8 cellular contexts compared by ENCODE assay signal in genomic region chr2:105337122-105338019, GRCh38. TPM values are rescaled to one million over a fixed set of nuclear protein-coding genes. Genes with fewer than 3 reads are reported as not detected.
A peak's percentile ranks its signal among the peaks of the same experiment; 100 is the strongest.
DNase-seq lines count a peak whose midpoint lies in the region; ATAC-seq and TF ChIP-seq lines count a peak whose summit lies in the region.

Gene C2orf49, plus strand, starts transcription at chr2:105337540. Its CDS starts 48 bp downstream, at chr2:105337588.

- peak; percentile 77 for ATAC-seq in HG03457 (IDR thresholded peaks at IDR 0.05; ENCODE audit: unreplicated experiment)

- H3K4me3 ChIP-seq in BJ (ENCODE audit: low read depth, low read length) (peak within 1 kb of the TSS; percentile 66), colonic mucosa (peak within 1 kb of the TSS; percentile 80)

- H3K27ac ChIP-seq in colonic mucosa (peak within 1 kb of the TSS; percentile 77), layer of hippocampus (ENCODE audit: low read depth, low read length) (peak within 1 kb of the TSS; percentile 95)

- no peak for TF ChIP-seq CTCF in BJ (IDR thresholded peaks at IDR 0.05; ENCODE audit: insufficient read depth, low read depth, low read length)
- TF ChIP-seq CTCF in colonic mucosa (IDR thresholded peaks at IDR 0.05), result no peak

- no peaks in the 10 kb centered on the region for H3K27me3 ChIP-seq in BJ (ENCODE audit: control insufficient read depth, insufficient read depth, low read length)
- H3K27me3 ChIP-seq in colonic mucosa, result no peaks in the 10 kb centered on the region
- H3K27me3 ChIP-seq in layer of hippocampus (ENCODE audit: control insufficient read depth, insufficient read depth, low read length), result no peaks in the 10 kb centered on the region

- peak within 1 kb of the TSS; percentile 68 to 92 for H3K9ac ChIP-seq in colonic mucosa (ENCODE audit: low read depth in 2 of 2, low read length in 2 of 2)

- H3K9me3 ChIP-seq in colonic mucosa, result no peaks in the 10 kb centered on the region

- CTCF ChIA-PET in BJ (lab: Yijun Ruan, JAX), result interaction anchor here (0.6 to 1.4 kb wide), 5 partner anchors 9 to 240 kb away, joined by 3 to 4 read pairs (median 3); no protein-coding TSS in a partner anchor

- POLR2A ChIA-PET in BJ (lab: Charles Lee), result no interaction called here

- H3K36me3 ChIP-seq in BJ (ENCODE audit: control insufficient read depth, insufficient read depth, low read length) (no peaks in the 10 kb centered on the region; the same call in 1 of the 2 replicates), colonic mucosa (no peaks in the 10 kb centered on the region)

- DNase-seq in BJ (ENCODE audit: low read depth) (no peak), GM19240 (ENCODE audit: insufficient read length, low spot score) (peak; percentile 48), NCI-H524 treated with DMSO at 0.1 percent for 48 hours (lab: John Stamatoyannopoulos, UW) (peak; percentile 31), colonic mucosa (peak; percentile 90)
- DNase-seq in activated CD4-positive, alpha-beta T cell treated with anti-CD3 and anti-CD28 coated beads for 4 hours, result peak; percentile 88
- peak; percentile 79 to 83 for DNase-seq in stimulated activated CD4-positive, alpha-beta T cell treated with anti-CD3 and anti-CD28 coated beads, Interleukin-1b, Interleukin-23, amount 100 ng/mL, for 4 hours (ENCODE audit: low read depth in 2 of 2)

- intact Hi-C loops in colonic mucosa (cut with DNase I), result no loop called here

- peaks cover 10% of the 10 kb centered on the region for H3K4me1 ChIP-seq in colonic mucosa

RNA-seq across cellular contexts. Expression of gene C2orf49, which starts in this region (rescaled TPM):
- 12.2 and 14.6 TPM in 2 replicates for polyA plus RNA-seq in BJ (2011; rRNA removed)
- 4.7 TPM in 2 replicates for polyA minus RNA-seq in BJ (2011; rRNA and poly(A)+ RNA removed)
- 10 to 100 TPM; 11.9 to 17.4 TPM for total RNA-seq in colonic mucosa
